ENCODE assay signal across 1 cellular context in the genomic region with DNA sequence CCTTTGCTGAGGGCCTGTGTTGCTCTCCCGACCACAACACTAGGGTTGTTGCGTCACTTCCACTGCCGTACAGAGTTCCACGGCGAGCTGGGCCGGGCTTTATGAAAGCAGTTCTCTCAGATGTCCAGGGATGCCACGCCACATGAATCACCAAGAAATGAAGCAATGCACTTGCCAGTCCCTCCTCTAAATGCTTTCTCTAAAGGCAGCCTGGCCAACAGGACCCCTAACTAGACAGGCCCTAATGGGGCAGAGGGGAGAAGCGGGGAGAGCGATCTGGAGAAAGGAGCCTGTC.
TF ChIP-seq lines count a peak whose summit lies in the region.

No MANE protein-coding gene starts in this region.

TF ChIP-seq in H1, 55 proteins besides CTCF, POLR2A, EP300 and RAD21:
- TF ChIP-seq, protein P1, sequence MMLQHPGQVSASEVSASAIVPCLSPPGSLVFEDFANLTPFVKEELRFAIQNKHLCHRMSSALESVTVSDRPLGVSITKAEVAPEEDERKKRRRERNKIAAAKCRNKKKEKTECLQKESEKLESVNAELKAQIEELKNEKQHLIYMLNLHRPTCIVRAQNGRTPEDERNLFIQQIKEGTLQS (IDR thresholded peaks at IDR 0.05; ENCODE audit: insufficient read depth, low read depth, low read length): no peak
- TF ChIP-seq RBBP5 (IDR thresholded peaks at IDR 0.05; ENCODE audit: borderline replicate concordance, low read depth, low read length) (no peak), BCL11A (IDR thresholded peaks at IDR 0.05; ENCODE audit: low read depth in 2 of 2, low read length in 2 of 2) (no peak), CBX8 (IDR thresholded peaks at IDR 0.05; ENCODE audit: borderline replicate concordance, low read depth, low read length) (no peak), HDAC2 (IDR thresholded peaks at IDR 0.05; ENCODE audit: borderline replicate concordance in 1 of 2, low read depth in 2 of 2, low read length in 2 of 2) (no peak), CEBPB (IDR thresholded peaks at IDR 0.05; ENCODE audit: low read depth, low read length) (0 out of 2 replicates have a peak, but pooled peaks have one; percentile 48), CHD2 (IDR thresholded peaks at IDR 0.05; ENCODE audit: low read length) (no peak)
TF ChIP-seq in H1: peak in this region for 1.
